In genomic region chr3:136250862-136251460, GRCh38 we compare ENCODE assay signal across 8 cellular contexts. TPM values are rescaled to one million over a fixed set of nuclear protein-coding genes. Genes with fewer than 3 reads are reported as not detected.
A peak's percentile ranks its signal among the peaks of the same experiment; 100 is the strongest.
DNase-seq lines count a peak whose midpoint lies in the region; TF ChIP-seq lines count a peak whose summit lies in the region.

No MANE protein-coding gene starts in this region.

- H3K9me3 ChIP-seq in OCI-LY7 (ENCODE audit: low read length) = no peaks in the 10 kb centered on the region

- H3K27ac ChIP-seq in OCI-LY7 (ENCODE audit: low read depth, low read length, poor library complexity, severe bottlenecking) = peak overlapping the region; percentile 83

- H3K4me2 ChIP-seq in OCI-LY7 (ENCODE audit: low read length) = peak overlapping the region; percentile 87

- H3K4me3 Mint-ChIP-seq in activated naive CD4-positive, alpha-beta T cell treated with anti-CD3 and anti-CD28 coated beads, Interleukin-2, amount 50 U/mL, for 24 hours = peak overlapping the region; percentile 92
- H3K4me3 Mint-ChIP-seq in glutamatergic neuron (ENCODE audit: unreplicated experiment) = peak overlapping the region; percentile 95

- intact Hi-C loops in OCI-LY7 (cut with micrococcal nuclease; ENCODE audit: unreplicated experiment) = loop anchor here (1.0 kb wide), 2 partner anchors 56 to 502 kb away; no protein-coding TSS in a partner anchor

- no peaks in the 10 kb centered on the region for H3K27me3 Mint-ChIP-seq in activated naive CD4-positive, alpha-beta T cell treated with anti-CD3 and anti-CD28 coated beads, Interleukin-2, amount 50 U/mL, for 24 hours
- no peaks in the 10 kb centered on the region for H3K27me3 Mint-ChIP-seq in glutamatergic neuron (ENCODE audit: unreplicated experiment)

- peak overlapping the region; percentile 92 for H3K27ac Mint-ChIP-seq in activated naive CD4-positive, alpha-beta T cell treated with anti-CD3 and anti-CD28 coated beads, Interleukin-2, amount 50 U/mL, for 24 hours
- peak overlapping the region; percentile 92 for H3K27ac Mint-ChIP-seq in glutamatergic neuron (ENCODE audit: unreplicated experiment)

- POLR2A ChIA-PET in OCI-LY7 (lab: Charles Lee) = interaction anchor here (0.5 to 6.6 kb wide), 8 partner anchors 11 to 501 kb away, joined by 3 to 73 read pairs (median 4); partner anchors contain the start of genes MSL2 and STAG1

- H3K4me1 Mint-ChIP-seq in activated naive CD4-positive, alpha-beta T cell treated with anti-CD3 and anti-CD28 coated beads, Interleukin-2, amount 50 U/mL, for 24 hours = peaks cover 29% of the 10 kb centered on the region
- peaks cover 7% of the 10 kb centered on the region for H3K4me1 Mint-ChIP-seq in glutamatergic neuron (ENCODE audit: low read depth, unreplicated experiment)

- TF ChIP-seq CTCF in OCI-LY7 (conservative IDR thresholded peaks at IDR 0.05; ENCODE audit: low read length) = no peak
- no peak for TF ChIP-seq CTCF in glutamatergic neuron (IDR thresholded peaks at IDR 0.05; ENCODE audit: partially characterized antibody, unreplicated experiment)

- DNase-seq in SIG-M5 treated with dmso at 0.1 percent for 504 hours (lab: John Stamatoyannopoulos, UW; ENCODE audit: unreplicated experiment) (peak; percentile 55), SIG-M5 (lab: John Stamatoyannopoulos, UW) (no peak), HT-29 (ENCODE audit: low spot score) (peak; percentile 81), OCI-LY7 (ENCODE audit: low spot score) (peak; percentile 31), glutamatergic neuron (peak; percentile 36), nucleus accumbens (lab: John Stamatoyannopoulos, UW) (peak in 55 of 56 donors; percentile 6 to 84 (median 63)), NCI-H226 (no peak)

- CTCF ChIA-PET in OCI-LY7 (lab: Charles Lee; ENCODE audit: unreplicated experiment) = interaction anchor here (0.9 to 1.9 kb wide), 3 partner anchors 54 to 611 kb away, joined by 3 to 7 read pairs (median 3); partner anchors contain the start of genes MSL2 and NCK1

- H3K36me3 Mint-ChIP-seq in activated naive CD4-positive, alpha-beta T cell treated with anti-CD3 and anti-CD28 coated beads, Interleukin-2, amount 50 U/mL, for 24 hours = peaks cover 5% of the 10 kb centered on the region
- no peaks in the 10 kb centered on the region for H3K36me3 Mint-ChIP-seq in glutamatergic neuron (ENCODE audit: unreplicated experiment)

- BruUV-seq in OCI-LY7 (replicated peaks; lab: Mats Ljungman, UMichigan) = TSS peak; percentile 79

- H3K36me3 ChIP-seq in OCI-LY7 (ENCODE audit: insufficient read depth, low read length) = peaks cover 8% of the 10 kb centered on the region

- peaks cover 22% of the 10 kb centered on the region; the same call in 1 of the 2 replicates for H3K79me2 ChIP-seq in OCI-LY7 (ENCODE audit: insufficient read depth, low read depth, low read length)

- H2AFZ ChIP-seq in OCI-LY7 (ENCODE audit: low read length) = peak overlapping the region; percentile 67

- no peaks in the 10 kb centered on the region for H3K9me2 ChIP-seq in OCI-LY7 (ENCODE audit: insufficient read depth, low read length)

- peak overlapping the region; percentile 71 for H3K4me3 ChIP-seq in OCI-LY7 (ENCODE audit: low read depth, low read length, poor library complexity, severe bottlenecking)

- no peaks in the 10 kb centered on the region for H3K9me3 Mint-ChIP-seq in activated naive CD4-positive, alpha-beta T cell treated with anti-CD3 and anti-CD28 coated beads, Interleukin-2, amount 50 U/mL, for 24 hours
- peaks cover 7% of the 10 kb centered on the region for H3K9me3 Mint-ChIP-seq in glutamatergic neuron (ENCODE audit: unreplicated experiment)

- H4K20me1 ChIP-seq in OCI-LY7 (ENCODE audit: insufficient read depth, low read length) = no peaks in the 10 kb centered on the region

- peaks cover 55% of the 10 kb centered on the region for H3K4me1 ChIP-seq in OCI-LY7 (ENCODE audit: insufficient read depth, low read length, poor library complexity, severe bottlenecking)

RNA-seq across cellular contexts. Expression of gene PCCB, which starts 0.8 kb away (rescaled TPM):
- 45.3 and 51.3 TPM in 2 replicates for total RNA-seq in HT-29 (2014; rRNA removed; shearing (Covaris generic))
- 38.3 and 39.7 TPM in 2 replicates for total RNA-seq in OCI-LY7 (2014; rRNA removed; shearing (Covaris generic))
- 51.5 and 64.1 TPM in 2 replicates for total RNA-seq in OCI-LY7 (2022)
- 28.1 TPM for total RNA-seq in glutamatergic neuron (ENCODE audit: unreplicated experiment)

RNA-seq across cellular contexts. Expression of gene MSL2, which starts 54.8 kb away (rescaled TPM):
- 7.7 and 8.2 TPM in 2 replicates for total RNA-seq in HT-29 (2014; rRNA removed; shearing (Covaris generic))
- 24.9 and 27.1 TPM in 2 replicates for total RNA-seq in OCI-LY7 (2014; rRNA removed; shearing (Covaris generic))
- total RNA-seq in OCI-LY7 (2022) (55.2 and 55.6 TPM in 2 replicates), glutamatergic neuron (ENCODE audit: unreplicated experiment) (32.8 TPM)

Comparison
In these comparisons a context has a peak if more than half of its experiments do, and no peak if none do; other contexts are left out.
1. DNase-seq: peak in SIG-M5 treated with dmso at 0.1 percent for 504 hours (single experiment), HT-29 (single experiment), OCI-LY7 (single experiment), glutamatergic neuron (single experiment) and nucleus accumbens (55 of 56); none in SIG-M5 (single experiment) and NCI-H226 (single experiment).